8 cellular contexts compared by ENCODE assay signal in genomic region chr1:70206833-70207232, GRCh38. TPM values are rescaled to one million over a fixed set of nuclear protein-coding genes. Genes with fewer than 3 reads are reported as not detected.
A peak's percentile ranks its signal among the peaks of the same experiment; 100 is the strongest.
DNase-seq lines count a peak whose midpoint lies in the region; TF ChIP-seq lines count a peak whose summit lies in the region.
"Not testable (repeated sequence)": the region's sequence is repeated elsewhere in the genome, so short reads cannot be mapped to it uniquely, and the experiment has no call there.

No MANE protein-coding gene starts in this region.

- not testable (repeated sequence) for H3K14ac ChIP-seq in mesenchymal stem cell (ENCODE audit: low read length in 2 of 2)

- not testable (repeated sequence) for H3K27me3 Mint-ChIP-seq in Calu3 (ENCODE audit: unreplicated experiment); activated CD4-positive, alpha-beta T cell treated with anti-CD3 and anti-CD28 coated beads, Interleukin-2, amount 10 ng/mL, durations not matched to agents 24 days and 14 days
- H3K27me3 Mint-ChIP-seq in brain: peaks cover 15% of the 10 kb centered on the region

- H3K27ac ChIP-seq in mesenchymal stem cell (ENCODE audit: low read length, poor library complexity, severe bottlenecking); vagina: not testable (repeated sequence)
- peak overlapping the region in 3 of 4 donors; percentile 88 to 93 (median 92) for H3K27ac ChIP-seq in sigmoid colon

- H2AK5ac ChIP-seq in mesenchymal stem cell (ENCODE audit: low read length, severe bottlenecking): not testable (repeated sequence)

- not testable (repeated sequence) for TF ChIP-seq POLR2A in sigmoid colon (IDR thresholded peaks at IDR 0.05); vagina (IDR thresholded peaks at IDR 0.05)

- not testable (repeated sequence) for H3K4me1 ChIP-seq in mesenchymal stem cell (ENCODE audit: control insufficient read depth, insufficient read depth, low read depth, low read length)
- H3K4me1 ChIP-seq in sigmoid colon (peaks cover 0 to 76% (median 60%) of the 10 kb centered on the region in 4 donors), vagina (peaks cover 67% of the 10 kb centered on the region)

- not testable (repeated sequence) for H2BK12ac ChIP-seq in mesenchymal stem cell (ENCODE audit: low read length in 2 of 2)

- H3K4me3 ChIP-seq in MG63 (peak overlapping the region; percentile 76), fibroblast of mammary gland (ENCODE audit: control insufficient read depth, low read depth, low read length) (peak overlapping the region; percentile 97), mesenchymal stem cell (ENCODE audit: insufficient read depth in 1 of 2, low read depth in 1 of 2, low read length in 2 of 2) (peak overlapping the region in 1 of 2 experiments; percentile 99), sigmoid colon (peak overlapping the region in 3 of 4 donors; percentile 60 to 86 (median 78)), vagina (peak overlapping the region; percentile 16 to 74)

- not testable (repeated sequence) for H2BK120ac ChIP-seq in mesenchymal stem cell (ENCODE audit: low read depth, low read length)

- H2BK15ac ChIP-seq in mesenchymal stem cell (ENCODE audit: low read depth, poor library complexity, severe bottlenecking): not testable (repeated sequence)

- not testable (repeated sequence) for H3K9me3 ChIP-seq in MG63; mesenchymal stem cell (ENCODE audit: control insufficient read depth, low read length); sigmoid colon; vagina

- TF ChIP-seq CTCF in Calu3 (IDR thresholded peaks at IDR 0.05; ENCODE audit: unreplicated experiment); brain (conservative IDR thresholded peaks at IDR 0.05); fibroblast of mammary gland (conservative IDR thresholded peaks at IDR 0.05; ENCODE audit: control insufficient read depth, insufficient read depth, low read depth, low read length); sigmoid colon (IDR thresholded peaks at IDR 0.05); vagina (IDR thresholded peaks at IDR 0.05): not testable (repeated sequence)

- not testable (repeated sequence) for H3K4ac ChIP-seq in mesenchymal stem cell (ENCODE audit: low read depth in 1 of 2, low read length in 2 of 2)

- H3K36me3 ChIP-seq in MG63: peaks cover 22% of the 10 kb centered on the region
- peaks cover 10 to 22% of the 10 kb centered on the region in 2 experiments for H3K36me3 ChIP-seq in mesenchymal stem cell (ENCODE audit: control insufficient read depth in 1 of 2, insufficient read depth in 2 of 2, low read depth in 1 of 2, low read length in 2 of 2)
- H3K36me3 ChIP-seq in sigmoid colon, vagina: not testable (repeated sequence)

- intact Hi-C loops in Calu3 (cut with micrococcal nuclease; ENCODE audit: unreplicated experiment); activated CD4-positive, alpha-beta T cell treated with anti-CD3 and anti-CD28 coated beads, Interleukin-2, amount 10 ng/mL, durations not matched to agents 24 days and 14 days (cut with micrococcal nuclease); vagina (cut with DNase I): not testable (repeated sequence)
- intact Hi-C loops in sigmoid colon (cut with DNase I): loop anchor here (2.0 kb wide), 1 partner anchor 14 kb away; the partner anchor contains the start of gene SRSF11

- H3K79me1 ChIP-seq in mesenchymal stem cell (replicated peaks; ENCODE audit: low read length, poor library complexity, severe bottlenecking): not testable (repeated sequence)

- not testable (repeated sequence) for H3K9me3 Mint-ChIP-seq in Calu3 (ENCODE audit: low read depth, unreplicated experiment); activated CD4-positive, alpha-beta T cell treated with anti-CD3 and anti-CD28 coated beads, Interleukin-2, amount 10 ng/mL, durations not matched to agents 24 days and 14 days; brain

- H3K9ac ChIP-seq in mesenchymal stem cell (ENCODE audit: low read length): peak overlapping the region; percentile 99

- not testable (repeated sequence) for H3K23ac ChIP-seq in mesenchymal stem cell (ENCODE audit: low read length in 2 of 2)

- H3K27me3 ChIP-seq in MG63; mesenchymal stem cell (ENCODE audit: control insufficient read depth in 1 of 2, insufficient read depth in 1 of 2, low read length in 2 of 2); sigmoid colon; vagina: not testable (repeated sequence)

- peaks cover 36% of the 10 kb centered on the region for H3K36me3 Mint-ChIP-seq in Calu3 (ENCODE audit: insufficient read depth, unreplicated experiment)
- peaks cover 19% of the 10 kb centered on the region for H3K36me3 Mint-ChIP-seq in activated CD4-positive, alpha-beta T cell treated with anti-CD3 and anti-CD28 coated beads, Interleukin-2, amount 10 ng/mL, durations not matched to agents 24 days and 14 days (ENCODE audit: low read depth)
- peaks cover 18% of the 10 kb centered on the region for H3K36me3 Mint-ChIP-seq in brain

- H3K4me3 Mint-ChIP-seq in Calu3 (ENCODE audit: low read depth, unreplicated experiment) (peak overlapping the region; percentile 92), brain (peak overlapping the region; percentile 98 to 100 (median 100))
- H3K4me3 Mint-ChIP-seq in activated CD4-positive, alpha-beta T cell treated with anti-CD3 and anti-CD28 coated beads, Interleukin-2, amount 10 ng/mL, durations not matched to agents 24 days and 14 days: peak overlapping the region; percentile 95

- peak overlapping the region; percentile 92 for H3K27ac Mint-ChIP-seq in Calu3 (ENCODE audit: unreplicated experiment)
- peak overlapping the region; percentile 99 for H3K27ac Mint-ChIP-seq in activated CD4-positive, alpha-beta T cell treated with anti-CD3 and anti-CD28 coated beads, Interleukin-2, amount 10 ng/mL, durations not matched to agents 24 days and 14 days
- peak overlapping the region in 4 of 5 experiments; percentile 98 to 100 (median 100) for H3K27ac Mint-ChIP-seq in brain

- not testable (repeated sequence) for H2BK5ac ChIP-seq in mesenchymal stem cell (ENCODE audit: low read depth, low read length, poor library complexity, severe bottlenecking)

- BruUV-seq in Calu3 (replicated peaks; lab: Mats Ljungman, UMichigan): not testable (repeated sequence)

- DNase-seq in Calu3; MG63; activated CD4-positive, alpha-beta T cell treated with anti-CD3 and anti-CD28 coated beads, Interleukin-2, amount 10 ng/mL, durations not matched to agents 24 days and 14 days; fibroblast of mammary gland (ENCODE audit: low read depth); mesenchymal stem cell; sigmoid colon; vagina (ENCODE audit: extremely low spot score in 2 of 2): not testable (repeated sequence)

- not testable (repeated sequence) for TF ChIP-seq EP300 in sigmoid colon (IDR thresholded peaks at IDR 0.05)

- CTCF ChIA-PET in Calu3 (lab: Charles Lee): interaction anchor here (0.7 kb wide), 2 partner anchors 67 to 245 kb away, joined by 3 to 4 read pairs; no protein-coding TSS in a partner anchor

- H3K4me1 Mint-ChIP-seq in Calu3 (ENCODE audit: low read depth, unreplicated experiment) (peaks cover 24% of the 10 kb centered on the region), brain (peaks cover 85% of the 10 kb centered on the region)
- peaks cover 51% of the 10 kb centered on the region for H3K4me1 Mint-ChIP-seq in activated CD4-positive, alpha-beta T cell treated with anti-CD3 and anti-CD28 coated beads, Interleukin-2, amount 10 ng/mL, durations not matched to agents 24 days and 14 days

- 93% methylated on average over 16 of the region's 17 CpGs for WGBS in mesenchymal stem cell
- WGBS in sigmoid colon, 2 donors: 87 to 89% methylated on average over 17 of the region's 17 CpGs

- not testable (repeated sequence) for H2AFZ ChIP-seq in mesenchymal stem cell (ENCODE audit: low read depth, low read length)

- not testable (repeated sequence) for H4K91ac ChIP-seq in mesenchymal stem cell (ENCODE audit: low read length)

- peak overlapping the region; percentile 26 for H3K4me2 ChIP-seq in mesenchymal stem cell (ENCODE audit: low read length, poor library complexity, severe bottlenecking)

- H4K8ac ChIP-seq in mesenchymal stem cell (ENCODE audit: low read length): not testable (repeated sequence)

- not testable (repeated sequence) for H3K18ac ChIP-seq in mesenchymal stem cell (ENCODE audit: low read depth in 1 of 2, low read length in 2 of 2)

RNA-seq across cellular contexts. Expression of gene LRRC40, which starts 1.5 kb away (rescaled TPM):
- 15.8 and 16.0 TPM in 2 replicates for total RNA-seq in Calu3 (2022)
- total RNA-seq in MG63 (2014; rRNA removed; shearing (Covaris generic); ENCODE audit: low replicate concordance): 17.6 and 25.9 TPM in 2 replicates
- total RNA-seq in activated CD4-positive, alpha-beta T cell treated with anti-CD3 and anti-CD28 coated beads, Interleukin-2, amount 10 ng/mL, durations not matched to agents 24 days and 14 days: 23.3 and 25.3 TPM in 2 replicates
- 4.0 TPM for polyA plus RNA-seq in brain (ENCODE audit: insufficient read depth, low read depth, low replicate concordance)
- polyA plus RNA-seq in mesenchymal stem cell (2013, experiment 1 of 2): 14.1 TPM
- 15.9 TPM for polyA plus RNA-seq in mesenchymal stem cell (2013, experiment 2 of 2)
- 10 to 100 TPM; 14.0 to 20.7 (median 16.6) TPM for total RNA-seq in sigmoid colon
- polyA plus RNA-seq in sigmoid colon: 1 to 10 TPM; 7.5 to 9.0 (median 8.4) TPM
- 9.1 TPM for total RNA-seq in vagina

RNA-seq across cellular contexts. Expression of gene SRSF11, which starts 14.3 kb away (rescaled TPM):
- total RNA-seq in Calu3 (2022) (143 and 148 TPM in 2 replicates), sigmoid colon (100 to 1,000 TPM; 156 to 248 (median 176) TPM), vagina (186 TPM)
- 83.5 and 146 TPM in 2 replicates for total RNA-seq in MG63 (2014; rRNA removed; shearing (Covaris generic); ENCODE audit: low replicate concordance)
- total RNA-seq in activated CD4-positive, alpha-beta T cell treated with anti-CD3 and anti-CD28 coated beads, Interleukin-2, amount 10 ng/mL, durations not matched to agents 24 days and 14 days: 187 and 195 TPM in 2 replicates
- polyA plus RNA-seq in brain (ENCODE audit: insufficient read depth, low read depth, low replicate concordance) (42.8 TPM), sigmoid colon (10 to 100 TPM; 34.2 to 87.6 (median 41.2) TPM)
- 295 TPM for polyA plus RNA-seq in mesenchymal stem cell (2013, experiment 1 of 2)
- polyA plus RNA-seq in mesenchymal stem cell (2013, experiment 2 of 2): 281 TPM
